18 cellular contexts compared by ENCODE assay signal in genomic region chr10:51907342-51907741, GRCh38.
"Had no signal": no experiment of that assay in that cellular context is flagged by ENCODE, and none has a peak within 500 bp of the region (broad histone marks: within the 10 kb centered on the region; RNA-seq: fewer than 3 reads in every experiment).

No MANE protein-coding gene starts in this region.

- H3K27ac Mint-ChIP-seq: immature natural killer cell; naive thymus-derived CD8-positive, alpha-beta T cell had no signal

- H3K36me3 ChIP-seq: left ventricle myocardium inferior, lower lobe of right lung, ovary, right atrium auricular region, suprapubic skin, transverse colon had no signal

- H3K4me3 ChIP-seq: dorsolateral prefrontal cortex, left ventricle myocardium inferior, lower lobe of right lung, ovary, right atrium auricular region, suprapubic skin, transverse colon had no signal

- H3K9me3 Mint-ChIP-seq: central memory CD8-positive, alpha-beta T cell; neural crest cell had no signal

- H3K4me1 Mint-ChIP-seq: central memory CD8-positive, alpha-beta T cell; immature natural killer cell; naive thymus-derived CD8-positive, alpha-beta T cell; neural crest cell had no signal

- H3K27me3 ChIP-seq: dorsolateral prefrontal cortex, ovary, right atrium auricular region, suprapubic skin, transverse colon had no signal

- H3K9me3 ChIP-seq: left ventricle myocardium inferior, lower lobe of right lung, ovary, right atrium auricular region, suprapubic skin, transverse colon had no signal

- H3K36me3 Mint-ChIP-seq: immature natural killer cell; naive thymus-derived CD8-positive, alpha-beta T cell had no signal

- H3K27ac ChIP-seq: dorsolateral prefrontal cortex, left ventricle myocardium inferior, lower lobe of right lung, right atrium auricular region, suprapubic skin, transverse colon had no signal

- ATAC-seq: esophagus mucosa; naive thymus-derived CD8-positive, alpha-beta T cell had no signal

- H3K4me3 Mint-ChIP-seq: central memory CD8-positive, alpha-beta T cell; immature natural killer cell; naive thymus-derived CD8-positive, alpha-beta T cell; neural crest cell had no signal

- DNase-seq: cortex of kidney; dorsolateral prefrontal cortex; effector CD8-positive, alpha-beta T cell; immature natural killer cell; left ventricle myocardium inferior; lower lobe of right lung; naive thymus-derived CD8-positive, alpha-beta T cell; nucleus accumbens; small intestine; stimulated activated CD4-positive, alpha-beta T cell treated with anti-CD3 and anti-CD28 coated beads, Interleukin-2, amount 100 ng/mL, for 48 hours; stimulated activated naive CD4-positive, alpha-beta T cell treated with Interleukin-2 at 50 U/mL for 16 hours; transverse colon had no signal

- H3K4me1 ChIP-seq: left ventricle myocardium inferior, right atrium auricular region, suprapubic skin had no signal
